ENCODE assay signal across 15 cellular contexts in genomic region chr18:55235094-55235461, GRCh38.
DNase-seq lines count a peak whose midpoint lies in the region; TF ChIP-seq lines count a peak whose summit lies in the region.
"Had no signal": no experiment of that assay in that cellular context is flagged by ENCODE, and none has a peak within 500 bp of the region (broad histone marks: within the 10 kb centered on the region; RNA-seq: fewer than 3 reads in every experiment).

No MANE protein-coding gene starts in this region.

- H3K27me3 ChIP-seq in right atrium auricular region: no peaks in the 10 kb centered on the region
- H3K27me3 ChIP-seq in mesenchymal stem cell (ENCODE audit: control insufficient read depth in 1 of 2, insufficient read depth in 1 of 2, low read length in 2 of 2): no peaks in the 10 kb centered on the region
- no peaks in the 10 kb centered on the region for H3K27me3 ChIP-seq in vagina
- H3K27me3 ChIP-seq: spleen, tibial nerve had no signal

- 97% methylated on average over 3 of the region's 3 CpGs for WGBS in mesenchymal stem cell

- H3K9me3 ChIP-seq in right atrium auricular region (no peaks in the 10 kb centered on the region), mesenchymal stem cell (ENCODE audit: control insufficient read depth, low read length) (no peaks in the 10 kb centered on the region), vagina (no peaks in the 10 kb centered on the region)
- H3K9me3 ChIP-seq: spleen, tibial nerve had no signal

- H3K4ac ChIP-seq in mesenchymal stem cell (ENCODE audit: low read depth in 1 of 2, low read length in 2 of 2): no peak overlapping the region

- no peak overlapping the region for H3K4me3 Mint-ChIP-seq in osteocyte (ENCODE audit: unreplicated experiment)
- H3K4me3 Mint-ChIP-seq: CD8-positive, alpha-beta memory T cell; naive thymus-derived CD8-positive, alpha-beta T cell; T-helper 17 cell had no signal

- peaks cover 0 to 38% of the 10 kb centered on the region in 2 donors for H3K4me1 ChIP-seq in right atrium auricular region
- no peaks in the 10 kb centered on the region for H3K4me1 ChIP-seq in mesenchymal stem cell (ENCODE audit: control insufficient read depth, insufficient read depth, low read depth, low read length)
- peaks cover 15% of the 10 kb centered on the region for H3K4me1 ChIP-seq in vagina

- DNase-seq in right atrium auricular region (ENCODE audit: low spot score) (no peak), cardiac septum (ENCODE audit: low spot score) (no peak), mesenchymal stem cell (no peak), vagina (ENCODE audit: extremely low spot score in 2 of 2) (no peak), osteocyte (ENCODE audit: extremely low spot score, unreplicated experiment) (no peak), NCI-H2029 treated with DMSO at 0.1 percent for 48 hours (lab: John Stamatoyannopoulos, UW) (no peak), GOT3 (lab: John Stamatoyannopoulos, UW) (no peak)

- no peak overlapping the region for H3K27ac Mint-ChIP-seq in osteocyte (ENCODE audit: unreplicated experiment)
- H3K27ac Mint-ChIP-seq: activated naive CD4-positive, alpha-beta T cell treated with anti-CD3 and anti-CD28 coated beads, Interleukin-2, amount 50 U/mL, for 72 hours; CD8-positive, alpha-beta memory T cell; immature natural killer cell; naive thymus-derived CD8-positive, alpha-beta T cell; T-helper 17 cell had no signal

- peaks cover 2% of the 10 kb centered on the region for H3K79me1 ChIP-seq in mesenchymal stem cell (replicated peaks; ENCODE audit: low read length, poor library complexity, severe bottlenecking)

- H4K91ac ChIP-seq in mesenchymal stem cell (ENCODE audit: low read length): no peak overlapping the region

- no peak overlapping the region for H2BK12ac ChIP-seq in mesenchymal stem cell (ENCODE audit: low read length in 2 of 2)

- H3K36me3 ChIP-seq in right atrium auricular region (peaks cover 28% of the 10 kb centered on the region), mesenchymal stem cell (ENCODE audit: control insufficient read depth in 1 of 2, insufficient read depth in 2 of 2, low read depth in 1 of 2, low read length in 2 of 2) (peaks cover 5 to 61% of the 10 kb centered on the region in 2 experiments), vagina (peaks cover 0 to 34% of the 10 kb centered on the region in 2 donors)

- no peak for TF ChIP-seq POLR2A in vagina (IDR thresholded peaks at IDR 0.05)

- H4K8ac ChIP-seq in mesenchymal stem cell (ENCODE audit: low read length): no peak overlapping the region

- no peak overlapping the region for H2AFZ ChIP-seq in mesenchymal stem cell (ENCODE audit: low read depth, low read length)

- peaks cover 15% of the 10 kb centered on the region for H3K4me1 Mint-ChIP-seq in osteocyte (ENCODE audit: unreplicated experiment)

- no peak overlapping the region for H3K18ac ChIP-seq in mesenchymal stem cell (ENCODE audit: low read depth in 1 of 2, low read length in 2 of 2)

- peaks cover 35% of the 10 kb centered on the region for H3K36me3 Mint-ChIP-seq in osteocyte (ENCODE audit: unreplicated experiment)
- H3K36me3 Mint-ChIP-seq: activated naive CD4-positive, alpha-beta T cell treated with anti-CD3 and anti-CD28 coated beads, Interleukin-2, amount 50 U/mL, for 72 hours; CD8-positive, alpha-beta memory T cell; naive thymus-derived CD8-positive, alpha-beta T cell had no signal

- H2AK5ac ChIP-seq in mesenchymal stem cell (ENCODE audit: low read length, severe bottlenecking): no peak overlapping the region

- H3K9me3 Mint-ChIP-seq in osteocyte (ENCODE audit: unreplicated experiment): no peaks in the 10 kb centered on the region
- H3K9me3 Mint-ChIP-seq: activated naive CD4-positive, alpha-beta T cell treated with anti-CD3 and anti-CD28 coated beads, Interleukin-2, amount 50 U/mL, for 72 hours; CD8-positive, alpha-beta memory T cell; immature natural killer cell; naive thymus-derived CD8-positive, alpha-beta T cell had no signal

- TF ChIP-seq CTCF in right atrium auricular region (IDR thresholded peaks at IDR 0.05) (no peak), vagina (IDR thresholded peaks at IDR 0.05) (no peak), osteocyte (IDR thresholded peaks at IDR 0.05) (no peak)

- H3K27ac ChIP-seq in right atrium auricular region (peak overlapping the region; percentile 14 to 61), angular gyrus (ENCODE audit: low read depth, low read length) (peak overlapping the region; percentile 41), mesenchymal stem cell (ENCODE audit: low read length, poor library complexity, severe bottlenecking) (no peak overlapping the region), vagina (peak overlapping the region; percentile 37)

- H2BK15ac ChIP-seq in mesenchymal stem cell (ENCODE audit: low read depth, poor library complexity, severe bottlenecking): no peak overlapping the region

- H3K9ac ChIP-seq in mesenchymal stem cell (ENCODE audit: low read length): peak overlapping the region; percentile 38

- intact Hi-C loops in cardiac septum (cut with DNase I): loop anchor here (5.0 to 10.0 kb wide), 4 partner anchors 167 to 630 kb away; no protein-coding TSS in a partner anchor
- intact Hi-C loops in vagina (cut with DNase I): loop anchor here (10.0 kb wide), 1 partner anchor 180 kb away; no protein-coding TSS in a partner anchor

- H3K27me3 Mint-ChIP-seq in osteocyte (ENCODE audit: unreplicated experiment): no peaks in the 10 kb centered on the region
- H3K27me3 Mint-ChIP-seq: CD8-positive, alpha-beta memory T cell; naive thymus-derived CD8-positive, alpha-beta T cell; T-helper 17 cell had no signal

- H3K23ac ChIP-seq in mesenchymal stem cell (ENCODE audit: low read length in 2 of 2): no peak overlapping the region

- no peak overlapping the region for H2BK120ac ChIP-seq in mesenchymal stem cell (ENCODE audit: low read depth, low read length)

- no peak overlapping the region for H2BK5ac ChIP-seq in mesenchymal stem cell (ENCODE audit: low read depth, low read length, poor library complexity, severe bottlenecking)

- H3K4me3 ChIP-seq in right atrium auricular region (no peak overlapping the region), mesenchymal stem cell (ENCODE audit: insufficient read depth in 1 of 2, low read depth in 1 of 2, low read length in 2 of 2) (no peak overlapping the region), vagina (no peak overlapping the region)
- H3K4me3 ChIP-seq: spleen, tibial nerve had no signal

- H3K4me2 ChIP-seq in mesenchymal stem cell (ENCODE audit: low read length, poor library complexity, severe bottlenecking): no peak overlapping the region

- no peak overlapping the region for H3K14ac ChIP-seq in mesenchymal stem cell (ENCODE audit: low read length in 2 of 2)
